Comparison of ENCODE assay signal across 8 cellular contexts in the genomic region with DNA sequence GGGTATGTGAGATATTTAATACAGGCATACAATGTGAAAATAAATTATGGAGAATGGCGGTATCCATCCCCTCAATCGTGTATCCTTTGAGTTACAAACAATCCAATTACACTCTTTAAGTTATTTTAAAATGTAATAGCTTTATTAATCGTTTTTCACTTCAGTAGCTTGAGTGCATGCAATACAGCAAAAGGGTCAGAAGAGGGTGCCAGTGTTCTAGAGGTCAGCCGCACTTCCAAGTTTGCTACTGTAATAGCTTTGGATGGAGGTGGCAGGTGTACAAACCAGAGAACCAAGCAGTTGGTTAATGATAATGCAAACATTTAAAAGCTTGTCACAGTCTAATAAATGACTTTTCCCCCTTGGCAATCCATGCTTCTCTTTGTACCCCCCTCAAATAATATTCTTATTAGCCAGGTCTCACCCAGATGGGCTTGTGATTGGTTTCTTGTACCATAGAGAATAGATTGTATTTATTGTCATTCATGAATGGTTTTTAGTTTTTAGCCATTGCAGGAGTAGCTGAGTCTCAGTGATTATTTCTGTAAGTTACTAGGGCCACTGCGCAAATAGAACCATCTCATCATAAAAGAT.
DNase-seq lines count a peak whose midpoint lies in the region; ATAC-seq and TF ChIP-seq lines count a peak whose summit lies in the region.

No MANE protein-coding gene starts in this region.

- intact Hi-C loops in heart right ventricle (cut with DNase I): loop anchor here (1.0 to 5.0 kb wide), 3 partner anchors 464 to 465 kb away; no protein-coding TSS in a partner anchor

- peak; percentile 78 for DNase-seq in ELR (ENCODE audit: low read depth)
- peak; percentile 80 to 97 (median 82) for DNase-seq in NCI-H1417 (lab: John Stamatoyannopoulos, UW)
- peak; percentile 85 for DNase-seq in adipocyte (ENCODE audit: low read depth)
- peak; percentile 22 to 70 for DNase-seq in heart right ventricle
- peak; percentile 69 for DNase-seq in retina

- no peak overlapping the region for H3K9ac ChIP-seq in SU-DHL-6 (ENCODE audit: low read length)
- no peak overlapping the region for H3K9ac ChIP-seq in adipocyte (ENCODE audit: low read length)

- ATAC-seq in heart right ventricle: peak in 6 of 8 donors; percentile 25 to 71 (median 63)
- no peak for ATAC-seq in GM18505 (IDR thresholded peaks at IDR 0.05; ENCODE audit: unreplicated experiment)
- ATAC-seq in GM21576 (IDR thresholded peaks at IDR 0.05; ENCODE audit: unreplicated experiment): no peak

- H3K79me2 ChIP-seq in SU-DHL-6 (ENCODE audit: insufficient read depth, low read length): no peaks in the 10 kb centered on the region

- H3K4me1 ChIP-seq in adipocyte (ENCODE audit: control insufficient read depth, insufficient read depth, low read length): peaks cover 15% of the 10 kb centered on the region
- peaks cover 0 to 3% (median 0%) of the 10 kb centered on the region in 9 donors for H3K4me1 ChIP-seq in heart right ventricle

- no peak overlapping the region for H3K4me2 ChIP-seq in SU-DHL-6 (ENCODE audit: low read depth, low read length, poor library complexity, severe bottlenecking)

- 20 to 25% methylated on average over 5 of the region's 5 CpGs for WGBS in heart right ventricle, 2 donors

- H3F3A ChIP-seq in SU-DHL-6 (ENCODE audit: insufficient read depth): no peaks in the 10 kb centered on the region

- H3K27me3 ChIP-seq in SU-DHL-6 (ENCODE audit: low read length) (no peaks in the 10 kb centered on the region), adipocyte (replicated peaks; ENCODE audit: control insufficient read depth, insufficient read depth, low read length) (no peaks in the 10 kb centered on the region), heart right ventricle (no peaks in the 10 kb centered on the region)

- H3K36me3 ChIP-seq in SU-DHL-6 (ENCODE audit: low read length) (no peaks in the 10 kb centered on the region), adipocyte (ENCODE audit: control insufficient read depth, insufficient read depth, low read length, severe bottlenecking) (no peaks in the 10 kb centered on the region), heart right ventricle (peaks cover 0 to 49% (median 0%) of the 10 kb centered on the region in 9 donors)

- H3K27ac ChIP-seq in SU-DHL-6 (ENCODE audit: low read depth, low read length) (no peak overlapping the region), heart right ventricle (no peak overlapping the region)

- H3K4me3 ChIP-seq in SU-DHL-6 (ENCODE audit: insufficient read depth, low read length, poor library complexity, severe bottlenecking) (no peak overlapping the region), adipocyte (ENCODE audit: low read length) (no peak overlapping the region), heart right ventricle (no peak overlapping the region)

- H3K9me2 ChIP-seq in SU-DHL-6 (replicated peaks; ENCODE audit: insufficient read depth, low read length): no peaks in the 10 kb centered on the region

- TF ChIP-seq POLR2A in GM18505 (IDR thresholded peaks at IDR 0.05; ENCODE audit: borderline replicate concordance, extremely low read depth, insufficient read depth, insufficient read length): no peak

- TF ChIP-seq CTCF in SU-DHL-6 (IDR thresholded peaks at IDR 0.05; ENCODE audit: insufficient read depth, low read length, poor library complexity, severe bottlenecking) (peak; percentile 94), heart right ventricle (IDR thresholded peaks at IDR 0.05) (peak; percentile 78 to 97 (median 96))

- no peaks in the 10 kb centered on the region for H3K9me3 ChIP-seq in SU-DHL-6 (ENCODE audit: insufficient read depth, low read length)
- H3K9me3 ChIP-seq in adipocyte (ENCODE audit: control insufficient read depth, low read length): no peaks in the 10 kb centered on the region
- H3K9me3 ChIP-seq in heart right ventricle: no peaks in the 10 kb centered on the region

- H4K20me1 ChIP-seq in SU-DHL-6 (ENCODE audit: low read depth, low read length): no peaks in the 10 kb centered on the region

- H2AFZ ChIP-seq in SU-DHL-6 (ENCODE audit: low read depth, low read length, severe bottlenecking): no peak overlapping the region

Comparison
In these comparisons a context has a peak if more than half of its experiments do, and no peak if none do; other contexts are left out.
1. ATAC-seq: peak in heart right ventricle (6 of 8); none in GM18505 (single experiment) and GM21576 (single experiment).
2. Peak in every context shown above with its lines, with median percentiles within 50 percentile points of each other: DNase-seq.